Comparison of ENCODE assay signal across 10 cellular contexts in genomic region chr4:70203601-70204000, GRCh38. TPM values are rescaled to one million over a fixed set of nuclear protein-coding genes. Genes with fewer than 3 reads are reported as not detected.
"Had no signal": no experiment of that assay in that cellular context is flagged by ENCODE, and none has a peak within 500 bp of the region (broad histone marks: within the 10 kb centered on the region; RNA-seq: fewer than 3 reads in every experiment).

No MANE protein-coding gene starts in this region.

- H3K27ac ChIP-seq: GM23248, HL-60 had no signal

- H3K36me3 ChIP-seq: HAP-1 had no signal

- ATAC-seq: HCT116 had no signal

- H3K9me3 ChIP-seq: HAP-1 had no signal

- DNase-seq: GM23248, GOT3, H7, HFFc6, KBM-7 had no signal

- H3K4me1 ChIP-seq: HAP-1 had no signal

- H3K4me3 ChIP-seq: GM23248, HAP-1 had no signal

RNA-seq across cellular contexts. Expression of gene ODAM, which starts 8.1 kb away (rescaled TPM):
- total RNA-seq: GM23248, H7, HFFc6, HT1080 had no signal

RNA-seq across cellular contexts. Expression of gene FDCSP, which starts 22.3 kb away (rescaled TPM):
- total RNA-seq: GM23248, H7, HFFc6, HT1080 had no signal

RNA-seq across cellular contexts. Expression of gene CSN3, which starts 38.8 kb away (rescaled TPM):
- total RNA-seq: GM23248, H4, H7, HFFc6, HT1080 had no signal

RNA-seq across cellular contexts. Expression of gene PRR27, which starts 49.6 kb away (rescaled TPM):
- total RNA-seq: GM23248, H4, H7, HFFc6, HT1080 had no signal
